In genomic region chr11:116787436-116787785, GRCh38 we compare ENCODE assay signal across 1 cellular context.
TF ChIP-seq lines count a peak whose summit lies in the region.

No MANE protein-coding gene starts in this region.

TF ChIP-seq in IMR-90, 13 proteins besides CTCF, POLR2A, EP300 and RAD21 (continued from another document):
- TF ChIP-seq, protein P1, sequence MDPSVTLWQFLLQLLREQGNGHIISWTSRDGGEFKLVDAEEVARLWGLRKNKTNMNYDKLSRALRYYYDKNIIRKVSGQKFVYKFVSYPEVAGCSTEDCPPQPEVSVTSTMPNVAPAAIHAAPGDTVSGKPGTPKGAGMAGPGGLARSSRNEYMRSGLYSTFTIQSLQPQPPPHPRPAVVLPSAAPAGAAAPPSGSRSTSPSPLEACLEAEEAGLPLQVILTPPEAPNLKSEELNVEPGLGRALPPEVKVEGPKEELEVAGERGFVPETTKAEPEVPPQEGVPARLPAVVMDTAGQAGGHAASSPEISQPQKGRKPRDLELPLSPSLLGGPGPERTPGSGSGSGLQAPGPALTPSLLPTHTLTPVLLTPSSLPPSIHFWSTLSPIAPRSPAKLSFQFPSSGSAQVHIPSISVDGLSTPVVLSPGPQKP (IDR thresholded peaks at IDR 0.05; ENCODE audit: borderline replicate concordance, low read depth, low read length), result no peak
- TF ChIP-seq NFE2L2 (IDR thresholded peaks at IDR 0.05; ENCODE audit: low read depth, low read length), result no peak
- TF ChIP-seq, protein P2, sequence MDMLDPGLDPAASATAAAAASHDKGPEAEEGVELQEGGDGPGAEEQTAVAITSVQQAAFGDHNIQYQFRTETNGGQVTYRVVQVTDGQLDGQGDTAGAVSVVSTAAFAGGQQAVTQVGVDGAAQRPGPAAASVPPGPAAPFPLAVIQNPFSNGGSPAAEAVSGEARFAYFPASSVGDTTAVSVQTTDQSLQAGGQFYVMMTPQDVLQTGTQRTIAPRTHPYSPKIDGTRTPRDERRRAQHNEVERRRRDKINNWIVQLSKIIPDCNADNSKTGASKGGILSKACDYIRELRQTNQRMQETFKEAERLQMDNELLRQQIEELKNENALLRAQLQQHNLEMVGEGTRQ (IDR thresholded peaks at IDR 0.05; ENCODE audit: low read depth, low read length), result no peak
